ENCODE assay signal across 8 cellular contexts in genomic region chr11:69640995-69641581, GRCh38. TPM values are rescaled to one million over a fixed set of nuclear protein-coding genes. Genes with fewer than 3 reads are reported as not detected.
A peak's percentile ranks its signal among the peaks of the same experiment; 100 is the strongest.
DNase-seq lines count a peak whose midpoint lies in the region; ATAC-seq and TF ChIP-seq lines count a peak whose summit lies in the region.

Gene CCND1 (plus strand): TSS chr11:69641156. CDS start chr11:69641314, 158 bp downstream.

- peak within 1 kb of the TSS in 46 of 59 donors; percentile 20 to 82 (median 64) for H3K27ac ChIP-seq in dorsolateral prefrontal cortex
- peak within 1 kb of the TSS; percentile 66 to 82 for H3K27ac ChIP-seq in left lung

- peaks cover 0 to 5% of the 10 kb centered on the region in 2 donors for H3K36me3 ChIP-seq in left lung

- DNase-seq in GDM1 (lab: John Stamatoyannopoulos, UW): peak; percentile 41
- peak; percentile 57 to 80 for DNase-seq in Kasumi-1 (lab: John Stamatoyannopoulos, UW)
- peak; percentile 91 for DNase-seq in T1000 (lab: John Stamatoyannopoulos, UW)
- DNase-seq in dorsolateral prefrontal cortex: peak in 1 of 10 donors; percentile 37
- DNase-seq in left lung: peak; percentile 71 to 90
- DNase-seq in stimulated activated CD4-positive, alpha-beta T cell treated with anti-CD3 and anti-CD28 coated beads, Interleukin-2, amount 100 ng/mL, for 24 hours: peak; percentile 51 to 52
- DNase-seq in NCI-H446 (lab: John Stamatoyannopoulos, UW): no peak

- TF ChIP-seq CTCF in dorsolateral prefrontal cortex (IDR thresholded peaks at IDR 0.05 in 54 of 56, conservative IDR thresholded peaks at IDR 0.05 in 2 of 56; ENCODE audit: low read depth in 1 of 56, partially characterized antibody in 56 of 56) (peak in 8 of 56 donors; percentile 4 to 23 (median 12)), left lung (IDR thresholded peaks at IDR 0.05) (peak in 1 of 2 donors; percentile 18)

- H3K9me3 ChIP-seq in left lung: no peaks in the 10 kb centered on the region

- intact Hi-C loops in dorsolateral prefrontal cortex (cut with DNase I) (loop anchor here (5.0 to 10.0 kb wide), 2 partner anchors 196 to 349 kb away; partner anchors contain the start of gene MYEOV (in 1 of the 2)), left lung (cut with DNase I) (loop anchor here (2.0 to 10.0 kb wide), 4 partner anchors 346 to 539 kb away; partner anchors contain the start of gene MYEOV (in 1 of the 2))

- peak; percentile 29 for ATAC-seq in left lung
- no peak for ATAC-seq in HG02885 (IDR thresholded peaks at IDR 0.05; ENCODE audit: poor library complexity, unreplicated experiment)

- H3K4me3 ChIP-seq in dorsolateral prefrontal cortex (peak within 1 kb of the TSS; percentile 31 to 79 (median 66)), left lung (peak within 1 kb of the TSS; percentile 51 to 78)

- H3K27me3 ChIP-seq in dorsolateral prefrontal cortex (peaks cover 3 to 98% (median 65%) of the 10 kb centered on the region in 45 donors), left lung (peaks cover 11 to 86% of the 10 kb centered on the region in 2 donors)

- H3K4me1 ChIP-seq in left lung: peaks cover 36 to 84% of the 10 kb centered on the region in 2 donors

RNA-seq across cellular contexts. Expression of gene CCND1, which starts in this region (rescaled TPM):
- 10 to 100 TPM; 12.7 to 68.0 (median 31.1) TPM for total RNA-seq in dorsolateral prefrontal cortex
- total RNA-seq in left lung: 100 to 1,000 TPM; 243 to 581 TPM

Comparison
In these comparisons a context has a peak if more than half of its experiments do, and no peak if none do; other contexts are left out.
1. DNase-seq: peak in GDM1 (single experiment), Kasumi-1 (2 of 2), T1000 (single experiment), left lung (2 of 2) and stimulated activated CD4-positive, alpha-beta T cell treated with anti-CD3 and anti-CD28 coated beads, Interleukin-2, amount 100 ng/mL, for 24 hours (2 of 2); none in NCI-H446 (0 of 2).